In the genomic region with DNA sequence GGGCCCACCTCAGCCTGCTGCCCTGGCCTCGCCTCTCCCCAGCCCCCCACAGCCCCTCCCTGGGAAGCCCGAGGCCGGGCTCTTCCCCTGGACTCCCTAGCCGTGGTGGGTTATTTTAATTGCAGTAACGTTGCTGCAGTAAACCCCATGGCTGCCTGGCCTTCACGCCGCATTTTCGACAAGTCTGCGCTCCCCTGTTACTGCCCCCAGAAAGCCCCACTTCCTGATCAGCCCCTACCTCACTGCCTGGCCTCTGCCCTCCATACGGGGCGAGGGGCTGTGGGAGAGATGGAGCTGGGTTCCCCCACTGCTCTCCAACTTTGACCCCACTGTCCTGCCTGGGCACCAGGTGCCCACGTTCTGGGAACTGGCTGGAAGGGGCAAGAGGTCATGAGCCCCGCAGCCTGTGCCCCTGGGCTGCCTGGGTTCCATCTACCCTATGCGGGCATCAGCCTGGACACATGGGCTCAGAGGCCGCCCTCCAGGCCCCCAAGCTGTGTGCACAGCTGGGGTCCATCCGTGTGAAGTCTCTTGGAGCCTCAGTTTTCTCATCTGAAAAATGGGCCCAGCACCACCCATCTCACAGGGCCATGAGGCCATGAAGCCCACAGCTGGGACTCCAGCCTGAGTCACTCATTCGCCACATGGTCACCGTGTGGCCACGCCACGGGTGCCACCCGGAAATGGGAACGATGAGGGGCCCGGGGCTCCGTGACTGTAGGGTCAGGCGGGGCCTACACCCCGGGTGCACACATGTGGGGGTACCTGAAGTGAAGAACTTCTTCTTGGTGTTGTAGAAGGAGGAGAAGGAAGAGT, we compare ENCODE assay signal across 1 cellular context.
TF ChIP-seq lines count a peak whose summit lies in the region.

No MANE protein-coding gene starts in this region.

TF ChIP-seq in H1, 55 proteins besides CTCF, POLR2A, EP300 and RAD21:
- no peak for TF ChIP-seq NRF1 (IDR thresholded peaks at IDR 0.05; ENCODE audit: low read depth, low read length)
- no peak for TF ChIP-seq SIRT6 (IDR thresholded peaks at IDR 0.05; ENCODE audit: low read length)
- TF ChIP-seq TBP (IDR thresholded peaks at IDR 0.05; ENCODE audit: low read depth, low read length) = no peak
- TF ChIP-seq BACH1 (IDR thresholded peaks at IDR 0.05; ENCODE audit: low read length) = no peak
- no peak for TF ChIP-seq CREB1 (IDR thresholded peaks at IDR 0.05)
- no peak for TF ChIP-seq CHD1 (IDR thresholded peaks at IDR 0.05; ENCODE audit: low read depth, low read length)
- TF ChIP-seq, protein P1, sequence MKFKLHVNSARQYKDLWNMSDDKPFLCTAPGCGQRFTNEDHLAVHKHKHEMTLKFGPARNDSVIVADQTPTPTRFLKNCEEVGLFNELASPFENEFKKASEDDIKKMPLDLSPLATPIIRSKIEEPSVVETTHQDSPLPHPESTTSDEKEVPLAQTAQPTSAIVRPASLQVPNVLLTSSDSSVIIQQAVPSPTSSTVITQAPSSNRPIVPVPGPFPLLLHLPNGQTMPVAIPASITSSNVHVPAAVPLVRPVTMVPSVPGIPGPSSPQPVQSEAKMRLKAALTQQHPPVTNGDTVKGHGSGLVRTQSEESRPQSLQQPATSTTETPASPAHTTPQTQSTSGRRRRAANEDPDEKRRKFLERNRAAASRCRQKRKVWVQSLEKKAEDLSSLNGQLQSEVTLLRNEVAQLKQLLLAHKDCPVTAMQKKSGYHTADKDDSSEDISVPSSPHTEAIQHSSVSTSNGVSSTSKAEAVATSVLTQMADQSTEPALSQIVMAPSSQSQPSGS (IDR thresholded peaks at IDR 0.05; ENCODE audit: low read length) = no peak
- no peak for TF ChIP-seq GTF2F1 (IDR thresholded peaks at IDR 0.05; ENCODE audit: borderline replicate concordance, low read depth, low read length)
- TF ChIP-seq KDM5A (IDR thresholded peaks at IDR 0.05; ENCODE audit: low read length) = no peak
- TF ChIP-seq BRCA1 (IDR thresholded peaks at IDR 0.05; ENCODE audit: low read depth, low read length) = no peak
- no peak for TF ChIP-seq RXRA (IDR thresholded peaks at IDR 0.05; ENCODE audit: insufficient read depth, low read depth, low read length)
- no peak for TF ChIP-seq EGR1 (IDR thresholded peaks at IDR 0.05; ENCODE audit: borderline replicate concordance, low read depth, low read length)
- TF ChIP-seq SRF (IDR thresholded peaks at IDR 0.05; ENCODE audit: low read depth, low read length) = no peak
- TF ChIP-seq NANOG (IDR thresholded peaks at IDR 0.05; ENCODE audit: insufficient read depth, low read depth, low read length, poor library complexity, severe bottlenecking) = no peak
- TF ChIP-seq SUZ12 (IDR thresholded peaks at IDR 0.05; ENCODE audit: low read length) = no peak
- TF ChIP-seq TAF7 (optimal IDR thresholded peaks at IDR 0.05; ENCODE audit: borderline replicate concordance, low read depth, low read length) = no peak
- TF ChIP-seq SAP30 (IDR thresholded peaks at IDR 0.05; ENCODE audit: insufficient read depth, insufficient replicate concordance, low read length) = no peak
